In the genomic region with DNA sequence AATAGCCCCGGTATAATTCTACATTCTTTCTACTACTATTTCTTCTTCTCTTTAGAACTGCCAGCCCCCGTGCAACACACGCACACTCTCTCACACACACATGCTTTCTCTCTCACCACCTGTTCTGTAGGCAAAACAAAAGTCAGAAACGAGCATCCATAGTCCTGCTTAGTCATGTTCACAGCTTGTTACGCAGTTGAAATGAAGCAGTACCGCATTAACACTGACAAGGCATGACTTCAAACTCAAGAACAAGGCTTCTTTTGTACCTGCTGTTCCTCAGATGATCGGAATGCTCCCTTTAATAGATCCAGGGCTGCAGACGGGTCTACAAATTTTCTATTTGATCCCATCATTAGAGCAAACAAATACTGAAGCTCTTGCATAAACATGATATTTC, we compare ENCODE assay signal across 17 cellular contexts.
A peak's percentile ranks its signal among the peaks of the same experiment; 100 is the strongest.
DNase-seq lines count a peak whose midpoint lies in the region; ATAC-seq and FAIRE-seq lines count a peak whose summit lies in the region.
"Had no signal": no experiment of that assay in that cellular context is flagged by ENCODE, and none has a peak within 500 bp of the region (broad histone marks: within the 10 kb centered on the region; RNA-seq: fewer than 3 reads in every experiment).

No MANE protein-coding gene starts in this region.

- H3K9me3 Mint-ChIP-seq in central memory CD8-positive, alpha-beta T cell: no peaks in the 10 kb centered on the region

- no peak for ATAC-seq in central memory CD8-positive, alpha-beta T cell (replicated peaks; ENCODE audit: extremely low read depth, poor library complexity, severe bottlenecking)
- ATAC-seq in GM21390 (IDR thresholded peaks at IDR 0.05; ENCODE audit: unreplicated experiment): no peak

- H3K36me3 Mint-ChIP-seq in central memory CD8-positive, alpha-beta T cell (ENCODE audit: insufficient read depth): peaks cover 22% of the 10 kb centered on the region

- H3K4me1 Mint-ChIP-seq in central memory CD8-positive, alpha-beta T cell: peaks cover 11% of the 10 kb centered on the region

- H3K27me3 Mint-ChIP-seq in central memory CD8-positive, alpha-beta T cell: no peaks in the 10 kb centered on the region

- peak overlapping the region; percentile 15 for H3K27ac Mint-ChIP-seq in central memory CD8-positive, alpha-beta T cell (ENCODE audit: low read depth)

- peak; percentile 48 for FAIRE-seq in HTR-8/SVneo (lab: Jason Lieb, UNC)
- FAIRE-seq: A204.1, GM19239 had no signal

- peak; percentile 58 for DNase-seq in Ammon's horn (ENCODE audit: low spot score)
- DNase-seq in HTR-8/SVneo (ENCODE audit: insufficient read length, low spot score): no peak
- DNase-seq in central memory CD8-positive, alpha-beta T cell (ENCODE audit: low spot score in 2 of 2): no peak
- peak; percentile 6 for DNase-seq in medulla oblongata (ENCODE audit: extremely low spot score)
- no peak for DNase-seq in germinal center (ENCODE audit: low spot score)
- DNase-seq in LoVo (ENCODE audit: low spot score): no peak
- no peak for DNase-seq in stimulated activated CD4-positive, alpha-beta T cell treated with anti-CD3 and anti-CD28 coated beads, Interleukin-4, amount 100 ng/mL, for 1 hour
- DNase-seq: COR-L47, MV-4-11, NCI-H1417, NCI-H187 treated with DMSO at 0.1 percent for 48 hours, NCI-H774, PC-9, SJCRH30 had no signal

- no peak overlapping the region for H3K4me3 Mint-ChIP-seq in central memory CD8-positive, alpha-beta T cell

Comparison
In these comparisons a context has a peak if more than half of its experiments do, and no peak if none do; other contexts are left out.
1. DNase-seq: peak in Ammon's horn (single experiment) and medulla oblongata (single experiment); none in HTR-8/SVneo (single experiment), central memory CD8-positive, alpha-beta T cell (0 of 2), germinal center (single experiment), LoVo (single experiment) and stimulated activated CD4-positive, alpha-beta T cell treated with anti-CD3 and anti-CD28 coated beads, Interleukin-4, amount 100 ng/mL, for 1 hour (single experiment).